ENCODE assay signal across 1 cellular context in the genomic region with DNA sequence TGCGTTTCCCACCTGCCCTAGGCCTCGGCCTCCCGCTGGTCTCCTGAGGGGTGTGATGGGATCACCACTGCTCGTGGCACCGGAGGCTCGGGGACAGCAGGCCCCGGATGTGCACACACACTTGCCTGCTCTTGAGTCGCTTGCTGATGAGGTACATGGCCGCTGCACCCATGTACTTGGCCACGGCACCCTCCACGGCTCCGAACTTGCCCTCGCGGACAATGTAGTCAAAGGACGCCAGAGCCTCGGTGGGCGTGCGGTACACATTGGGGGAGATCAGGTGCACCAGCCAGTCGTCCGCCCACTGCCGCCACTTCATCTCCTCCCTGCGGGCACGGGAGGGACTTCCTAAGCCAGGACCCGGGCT.
TF ChIP-seq lines count a peak whose summit lies in the region.

No MANE protein-coding gene starts in this region.

TF ChIP-seq in HepG2, 621 proteins besides CTCF, POLR2A, EP300 and RAD21:
- 0 out of 2 replicates have a peak, but pooled peaks have one; percentile 53 for TF ChIP-seq RBFOX2 (IDR thresholded peaks at IDR 0.05; ENCODE audit: low read depth, low read length)
- TF ChIP-seq ZBTB42 (CRISPR knock-in tag; IDR thresholded peaks at IDR 0.05): no peak
